In genomic region chr13:66534561-66534960, GRCh38 we compare ENCODE assay signal across 15 cellular contexts.
"Had no signal": no experiment of that assay in that cellular context is flagged by ENCODE, and none has a peak within 500 bp of the region (broad histone marks: within the 10 kb centered on the region; RNA-seq: fewer than 3 reads in every experiment).

No MANE protein-coding gene starts in this region.

- H3K9me3 Mint-ChIP-seq: activated CD4-positive, alpha-beta T cell treated with anti-CD3 and anti-CD28 coated beads, Interleukin-2, amount 10 ng/mL, durations not matched to agents 24 days and 14 days; activated naive CD4-positive, alpha-beta T cell treated with anti-CD3 and anti-CD28 coated beads for 36 hours; activated T-cell treated with anti-CD3 and anti-CD28 coated beads, Interleukin-2, amount 50 U/mL, for 4 hours; nephron had no signal

- H3K4me3 Mint-ChIP-seq: activated CD4-positive, alpha-beta T cell treated with anti-CD3 and anti-CD28 coated beads, Interleukin-2, amount 10 ng/mL, durations not matched to agents 24 days and 14 days; activated naive CD4-positive, alpha-beta T cell treated with anti-CD3 and anti-CD28 coated beads for 36 hours; activated naive CD8-positive, alpha-beta T cell treated with anti-CD3 and anti-CD28 coated beads, Interleukin-2, amount 50 U/mL, for 24 hours; activated T-cell treated with anti-CD3 and anti-CD28 coated beads, Interleukin-2, amount 50 U/mL, for 4 hours; nephron; stimulated activated naive B cell treated with anti-CD40 and anti-IgM and Interleukin-4, amounts not matched to agents 10 μg/mL and 1 μg/mL and 100 μg/mL, for 72 hours had no signal

- H3K27me3 ChIP-seq: body of pancreas, hepatocyte, spleen had no signal

- H3K79me2 ChIP-seq: hepatocyte had no signal

- DNase-seq: activated CD4-positive, alpha-beta T cell treated with anti-CD3 and anti-CD28 coated beads, Interleukin-2, amount 10 ng/mL, durations not matched to agents 24 days and 14 days; activated CD8-positive, alpha-beta memory T cell treated with anti-CD3 and anti-CD28 coated beads, Interleukin-2, amount 50 U/mL, for 4 hours; activated naive CD4-positive, alpha-beta T cell treated with anti-CD3 and anti-CD28 coated beads for 36 hours; activated naive CD8-positive, alpha-beta T cell treated with anti-CD3 and anti-CD28 coated beads, Interleukin-2, amount 50 U/mL, for 24 hours; activated T-cell treated with anti-CD3 and anti-CD28 coated beads, Interleukin-2, amount 50 U/mL, for 4 hours; body of pancreas; central memory CD4-positive, alpha-beta T cell; midbrain; spleen; stimulated activated naive B cell treated with anti-CD40 and anti-IgM and Interleukin-4, amounts not matched to agents 10 μg/mL and 1 μg/mL and 100 μg/mL, for 72 hours; T-helper 1 cell; T-helper 9 cell had no signal

- H3K36me3 ChIP-seq: spleen had no signal

- H3K27ac Mint-ChIP-seq: activated CD4-positive, alpha-beta T cell treated with anti-CD3 and anti-CD28 coated beads, Interleukin-2, amount 10 ng/mL, durations not matched to agents 24 days and 14 days; activated naive CD4-positive, alpha-beta T cell treated with anti-CD3 and anti-CD28 coated beads for 36 hours; activated naive CD8-positive, alpha-beta T cell treated with anti-CD3 and anti-CD28 coated beads, Interleukin-2, amount 50 U/mL, for 24 hours; stimulated activated naive B cell treated with anti-CD40 and anti-IgM and Interleukin-4, amounts not matched to agents 10 μg/mL and 1 μg/mL and 100 μg/mL, for 72 hours had no signal

- H3K4me1 ChIP-seq: body of pancreas, spleen had no signal

- H3K36me3 Mint-ChIP-seq: stimulated activated naive B cell treated with anti-CD40 and anti-IgM and Interleukin-4, amounts not matched to agents 10 μg/mL and 1 μg/mL and 100 μg/mL, for 72 hours had no signal

- H3K27ac ChIP-seq: body of pancreas, coronary artery, hepatocyte, spleen had no signal

- H2AFZ ChIP-seq: hepatocyte had no signal

- H3K27me3 Mint-ChIP-seq: activated CD4-positive, alpha-beta T cell treated with anti-CD3 and anti-CD28 coated beads, Interleukin-2, amount 10 ng/mL, durations not matched to agents 24 days and 14 days; activated naive CD8-positive, alpha-beta T cell treated with anti-CD3 and anti-CD28 coated beads, Interleukin-2, amount 50 U/mL, for 24 hours; stimulated activated naive B cell treated with anti-CD40 and anti-IgM and Interleukin-4, amounts not matched to agents 10 μg/mL and 1 μg/mL and 100 μg/mL, for 72 hours had no signal

- H3K9me3 ChIP-seq: body of pancreas, spleen had no signal

- H3K4me1 Mint-ChIP-seq: activated CD4-positive, alpha-beta T cell treated with anti-CD3 and anti-CD28 coated beads, Interleukin-2, amount 10 ng/mL, durations not matched to agents 24 days and 14 days; activated naive CD8-positive, alpha-beta T cell treated with anti-CD3 and anti-CD28 coated beads, Interleukin-2, amount 50 U/mL, for 24 hours; stimulated activated naive B cell treated with anti-CD40 and anti-IgM and Interleukin-4, amounts not matched to agents 10 μg/mL and 1 μg/mL and 100 μg/mL, for 72 hours had no signal

- H3K4me3 ChIP-seq: body of pancreas, coronary artery, hepatocyte, spleen had no signal
